ENCODE assay signal across 8 cellular contexts in genomic region chr10:23702977-23703414, GRCh38.
DNase-seq lines count a peak whose midpoint lies in the region; ATAC-seq and TF ChIP-seq lines count a peak whose summit lies in the region.

No MANE protein-coding gene starts in this region.

- H3K36me3 ChIP-seq in PC-9 (ENCODE audit: low read depth), result no peaks in the 10 kb centered on the region
- H3K36me3 ChIP-seq in psoas muscle (ENCODE audit: insufficient read depth in 1 of 2, low read depth in 1 of 2), result no peaks in the 10 kb centered on the region

- BruUV-seq in PC-9 (replicated peaks; lab: Mats Ljungman, UMichigan), result no TSS peak

- no peaks in the 10 kb centered on the region for H4K20me1 ChIP-seq in PC-9 (ENCODE audit: insufficient read depth)

- CTCF ChIA-PET in PC-9 (lab: Charles Lee), result interaction anchor here (0.5 kb wide), 1 partner anchor 409 kb away, joined by 3 read pairs; no protein-coding TSS in a partner anchor

- no peaks in the 10 kb centered on the region for H3F3A ChIP-seq in PC-9 (ENCODE audit: insufficient read depth, low read depth)

- H3K4me3 ChIP-seq in PC-9 (no peak overlapping the region), psoas muscle (no peak overlapping the region)

- peak overlapping the region; percentile 61 for H3K4me2 ChIP-seq in PC-9

- 8 to 15% (median 12%) methylated on average over 9 of the region's 9 CpGs for WGBS in psoas muscle, 3 donors

- intact Hi-C loops in PC-9 (cut with micrococcal nuclease; ENCODE audit: unreplicated experiment) (loop anchor here (1.0 to 2.0 kb wide), 4 partner anchors 389 to 816 kb away; no protein-coding TSS in a partner anchor), psoas muscle (cut with DNase I) (loop anchor here (2.0 to 10.0 kb wide), 3 partner anchors 168 to 544 kb away; no protein-coding TSS in a partner anchor)

- TF ChIP-seq CTCF in PC-9 (conservative IDR thresholded peaks at IDR 0.05), result peak; percentile 79
- peak; percentile 68 for TF ChIP-seq CTCF in psoas muscle (IDR thresholded peaks at IDR 0.05)

- ATAC-seq in GM21717 (IDR thresholded peaks at IDR 0.05; ENCODE audit: unreplicated experiment), result peak; percentile 95
- peak; percentile 53 to 69 (median 64) for ATAC-seq in psoas muscle

- H3K27ac ChIP-seq in PC-9 (no peak overlapping the region), psoas muscle (no peak overlapping the region)

- H3K9me2 ChIP-seq in PC-9 (ENCODE audit: insufficient read depth), result no peaks in the 10 kb centered on the region

- no peaks in the 10 kb centered on the region for H3K79me2 ChIP-seq in PC-9 (ENCODE audit: low read depth)

- H3K4me1 ChIP-seq in PC-9 (replicated peaks; ENCODE audit: insufficient read depth), result no peaks in the 10 kb centered on the region
- no peaks in the 10 kb centered on the region for H3K4me1 ChIP-seq in psoas muscle

- no peaks in the 10 kb centered on the region for H3K9me3 ChIP-seq in PC-9 (ENCODE audit: insufficient read depth, low read depth)
- H3K9me3 ChIP-seq in psoas muscle, result peaks cover 11% of the 10 kb centered on the region

- H3K27me3 ChIP-seq in PC-9 (ENCODE audit: insufficient read depth, low read depth) (no peaks in the 10 kb centered on the region; the same call in 1 of the 2 replicates), psoas muscle (ENCODE audit: insufficient read depth in 3 of 3, low read length in 2 of 3) (no peaks in the 10 kb centered on the region)

- POLR2A ChIA-PET in PC-9 (lab: Charles Lee; ENCODE audit: unreplicated experiment), result no interaction called here

- 0 out of 2 replicates have a peak overlapping the region, but pooled peaks have one; percentile 33 for H2AFZ ChIP-seq in PC-9

- DNase-seq in GM04504 (ENCODE audit: low read depth) (peak; percentile 13), HuH-7 (ENCODE audit: low spot score) (peak; percentile 81), PC-9 (peak; percentile 38 to 50), glomerular visceral epithelial cell (ENCODE audit: extremely low spot score) (peak; percentile 44), psoas muscle (peak in 1 of 2 donors; percentile 16), T1000 (lab: John Stamatoyannopoulos, UW) (no peak)
- DNase-seq in activated gamma-delta T cell treated with anti-CD3 and anti-CD28 coated beads, Interleukin-2, amount 50 U/mL, for 16 hours (ENCODE audit: low read depth), result peak; percentile 7
